In genomic region chr12:33006106-33006505, GRCh38 we compare ENCODE assay signal across 19 cellular contexts.
"Had no signal": no experiment of that assay in that cellular context is flagged by ENCODE, and none has a peak within 500 bp of the region (broad histone marks: within the 10 kb centered on the region; RNA-seq: fewer than 3 reads in every experiment).

No MANE protein-coding gene starts in this region.

- H3K4me3 Mint-ChIP-seq: endodermal cell; natural killer cell; stimulated activated naive B cell treated with anti-CD40 and anti-IgM and Interleukin-4, amounts not matched to agents 10 μg/mL and 1 μg/mL and 100 μg/mL, for 72 hours; stimulated activated naive CD8-positive, alpha-beta T cell treated with anti-CD3 and anti-CD28 coated beads, Interleukin-15, Interleukin-2, amounts not matched to agents 100 ng/mL and 50 ng/mL, for 24 hours had no signal

- H3K9me3 ChIP-seq: esophagus squamous epithelium, left lung, neutrophil, pancreas, right lobe of liver had no signal

- H3K4me1 Mint-ChIP-seq: endodermal cell; natural killer cell; stimulated activated naive B cell treated with anti-CD40 and anti-IgM and Interleukin-4, amounts not matched to agents 10 μg/mL and 1 μg/mL and 100 μg/mL, for 72 hours had no signal

- H3K27me3 ChIP-seq: dorsolateral prefrontal cortex, esophagus squamous epithelium, left lung, neutrophil, pancreas, right lobe of liver, transverse colon had no signal

- H3K27ac ChIP-seq: dorsolateral prefrontal cortex, esophagus squamous epithelium, left lung, neutrophil, pancreas, right lobe of liver, thoracic aorta, transverse colon had no signal

- H3K27me3 Mint-ChIP-seq: stimulated activated naive CD8-positive, alpha-beta T cell treated with anti-CD3 and anti-CD28 coated beads, Interleukin-15, Interleukin-2, amounts not matched to agents 100 ng/mL and 50 ng/mL, for 24 hours had no signal

- ATAC-seq: left cardiac atrium; left lung; natural killer cell; pancreas; right lobe of liver; stimulated activated naive B cell treated with anti-CD40 and anti-IgM and Interleukin-4, amounts not matched to agents 10 μg/mL and 1 μg/mL and 100 μg/mL, for 72 hours had no signal

- DNase-seq: dorsolateral prefrontal cortex; effector CD4-positive, alpha-beta T cell; endodermal cell; esophagus squamous epithelium; left cardiac atrium; left lung; mesendoderm; natural killer cell; pancreas; retina; right lobe of liver; small intestine; stimulated activated CD4-positive, alpha-beta T cell treated with anti-CD3 and anti-CD28 coated beads, Interleukin-15, amount 100 ng/mL, for 24 hours; stimulated activated CD4-positive, alpha-beta T cell treated with anti-CD3 and anti-CD28 coated beads, Interleukin-2, amount 100 ng/mL, for 48 hours; stimulated activated naive B cell treated with anti-CD40 and anti-IgM and Interleukin-4, amounts not matched to agents 10 μg/mL and 1 μg/mL and 100 μg/mL, for 72 hours; transverse colon had no signal

- H3K4me3 ChIP-seq: dorsolateral prefrontal cortex, esophagus squamous epithelium, left lung, pancreas, right lobe of liver, thoracic aorta, transverse colon had no signal

- H3K36me3 ChIP-seq: esophagus squamous epithelium, left lung, neutrophil, pancreas, right lobe of liver, thoracic aorta, transverse colon had no signal

- H3K4me1 ChIP-seq: esophagus squamous epithelium, left lung, pancreas, right lobe of liver, transverse colon had no signal

- H3K36me3 Mint-ChIP-seq: natural killer cell; stimulated activated naive B cell treated with anti-CD40 and anti-IgM and Interleukin-4, amounts not matched to agents 10 μg/mL and 1 μg/mL and 100 μg/mL, for 72 hours had no signal

- H3K27ac Mint-ChIP-seq: endodermal cell; natural killer cell; stimulated activated naive B cell treated with anti-CD40 and anti-IgM and Interleukin-4, amounts not matched to agents 10 μg/mL and 1 μg/mL and 100 μg/mL, for 72 hours; stimulated activated naive CD8-positive, alpha-beta T cell treated with anti-CD3 and anti-CD28 coated beads, Interleukin-15, Interleukin-2, amounts not matched to agents 100 ng/mL and 50 ng/mL, for 24 hours had no signal
